9 cellular contexts compared by ENCODE assay signal in the genomic region with DNA sequence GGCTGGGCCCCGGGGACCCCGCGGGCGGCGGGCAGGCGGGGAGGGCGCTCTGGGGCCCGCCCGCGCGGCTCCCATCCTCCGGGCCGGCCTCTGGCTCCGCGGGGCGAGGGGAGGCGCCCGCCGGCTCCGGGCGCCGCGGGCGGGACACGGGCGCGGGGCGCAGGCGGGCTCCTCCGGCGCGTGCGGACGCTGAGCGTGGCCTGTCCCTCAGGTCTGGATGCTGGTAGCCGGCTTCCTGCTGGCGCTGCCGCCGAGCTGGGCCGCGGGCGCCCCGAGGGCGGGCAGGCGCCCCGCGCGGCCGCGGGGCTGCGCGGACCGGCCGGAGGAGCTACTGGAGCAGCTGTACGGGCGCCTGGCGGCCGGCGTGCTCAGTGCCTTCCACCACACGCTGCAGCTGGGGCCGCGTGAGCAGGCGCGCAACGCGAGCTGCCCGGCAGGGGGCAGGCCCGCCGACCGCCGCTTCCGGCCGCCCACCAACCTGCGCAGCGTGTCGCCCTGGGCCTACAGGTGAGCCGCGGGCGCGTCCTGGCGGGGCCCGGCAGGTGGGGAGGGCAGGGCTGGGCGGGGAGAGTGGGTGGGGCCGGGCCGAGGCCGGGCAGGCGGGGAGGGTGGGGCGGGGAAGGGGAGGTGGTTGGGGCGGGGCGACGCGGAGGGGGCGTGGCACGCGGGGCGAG. TPM values are rescaled to one million over a fixed set of nuclear protein-coding genes. Genes with fewer than 3 reads are reported as not detected.
DNase-seq lines count a peak whose midpoint lies in the region; ATAC-seq and TF ChIP-seq lines count a peak whose summit lies in the region.
"Had no signal": no experiment of that assay in that cellular context is flagged by ENCODE, and none has a peak within 500 bp of the region (broad histone marks: within the 10 kb centered on the region; RNA-seq: fewer than 3 reads in every experiment).

No MANE protein-coding gene starts in this region.

- peaks cover 7% of the 10 kb centered on the region for H3K4me1 Mint-ChIP-seq in activated T-cell treated with anti-CD3 and anti-CD28 coated beads, Interleukin-2, amount 50 U/mL, for 4 hours (ENCODE audit: low read depth)
- peaks cover 7% of the 10 kb centered on the region for H3K4me1 Mint-ChIP-seq in neural progenitor cell

- H3K4me1 ChIP-seq in neural progenitor cell = peaks cover 15% of the 10 kb centered on the region
- peaks cover 0 to 22% (median 16%) of the 10 kb centered on the region in 5 donors for H3K4me1 ChIP-seq in subcutaneous abdominal adipose tissue (ENCODE audit: control insufficient read depth in 5 of 5, insufficient read depth in 5 of 5, low read length in 5 of 5)

- H3K27me3 Mint-ChIP-seq in activated T-cell treated with anti-CD3 and anti-CD28 coated beads, Interleukin-2, amount 50 U/mL, for 4 hours (ENCODE audit: low read depth) = peaks cover 24% of the 10 kb centered on the region
- peaks cover 24% of the 10 kb centered on the region for H3K27me3 Mint-ChIP-seq in neural progenitor cell (ENCODE audit: insufficient read depth, low read depth)

- DNase-seq in D341Med (ENCODE audit: low spot score) (peak; percentile 92), OCI-M1 (lab: John Stamatoyannopoulos, UW) (peak; percentile 67), fibroblast of peridontal ligament (ENCODE audit: extremely low read depth) (peak; percentile 64), neural progenitor cell (ENCODE audit: low spot score) (peak; percentile 94)
- DNase-seq in activated T-cell treated with anti-CD3 and anti-CD28 coated beads, Interleukin-2, amount 50 U/mL, for 4 hours = peak; percentile 67

- H3K27me3 ChIP-seq in neural progenitor cell = peaks cover 43% of the 10 kb centered on the region
- H3K27me3 ChIP-seq in subcutaneous abdominal adipose tissue (ENCODE audit: control insufficient read depth in 5 of 5, insufficient read depth in 4 of 5, low read length in 5 of 5) = peaks cover 0 to 9% (median 3%) of the 10 kb centered on the region in 5 donors

- no peak overlapping the region for H3K9ac ChIP-seq in neural progenitor cell
- H3K9ac ChIP-seq in subcutaneous abdominal adipose tissue (ENCODE audit: low read length in 5 of 5) = no peak overlapping the region

- H3K9me3 ChIP-seq in neural progenitor cell (ENCODE audit: low read depth) (no peaks in the 10 kb centered on the region), subcutaneous abdominal adipose tissue (ENCODE audit: control insufficient read depth in 5 of 5, low read length in 5 of 5) (no peaks in the 10 kb centered on the region)

- no peaks in the 10 kb centered on the region for H3K36me3 Mint-ChIP-seq in activated T-cell treated with anti-CD3 and anti-CD28 coated beads, Interleukin-2, amount 50 U/mL, for 4 hours (ENCODE audit: insufficient read depth)
- no peaks in the 10 kb centered on the region for H3K36me3 Mint-ChIP-seq in neural progenitor cell

- H3K27ac ChIP-seq in neural progenitor cell (no peak overlapping the region), subcutaneous abdominal adipose tissue (ENCODE audit: low read depth, low read length) (no peak overlapping the region)

- H3K27ac Mint-ChIP-seq in neural progenitor cell = no peak overlapping the region

- H3K4me3 ChIP-seq in neural progenitor cell = peak overlapping the region; percentile 60
- peak overlapping the region in 4 of 5 donors; percentile 55 to 75 (median 56) for H3K4me3 ChIP-seq in subcutaneous abdominal adipose tissue (ENCODE audit: low read depth in 1 of 5, low read length in 5 of 5)

- no peaks in the 10 kb centered on the region for H3K79me2 ChIP-seq in neural progenitor cell (ENCODE audit: low read depth)

- H3F3A ChIP-seq in neural progenitor cell (ENCODE audit: low read depth) = peaks cover 10% of the 10 kb centered on the region

- H4K20me1 ChIP-seq in neural progenitor cell (ENCODE audit: low read depth) = peaks cover 13% of the 10 kb centered on the region

- no peaks in the 10 kb centered on the region for H3K36me3 ChIP-seq in neural progenitor cell
- no peaks in the 10 kb centered on the region for H3K36me3 ChIP-seq in subcutaneous abdominal adipose tissue (ENCODE audit: control insufficient read depth in 5 of 5, insufficient read depth in 5 of 5, low read length in 5 of 5)

- H3K9me3 Mint-ChIP-seq in activated T-cell treated with anti-CD3 and anti-CD28 coated beads, Interleukin-2, amount 50 U/mL, for 4 hours = no peaks in the 10 kb centered on the region
- no peaks in the 10 kb centered on the region for H3K9me3 Mint-ChIP-seq in neural progenitor cell
- H3K9me3 Mint-ChIP-seq: stimulated activated naive CD8-positive, alpha-beta T cell treated with anti-CD3 and anti-CD28 coated beads, Interleukin-15, Interleukin-2, amounts not matched to agents 100 ng/mL and 50 ng/mL, for 24 hours had no signal

- ATAC-seq in GM19438 (IDR thresholded peaks at IDR 0.05; ENCODE audit: low read depth, unreplicated experiment) (peak; percentile 88), HG03520 (IDR thresholded peaks at IDR 0.05; ENCODE audit: unreplicated experiment) (peak; percentile 87)
- ATAC-seq in activated T-cell treated with anti-CD3 and anti-CD28 coated beads, Interleukin-2, amount 50 U/mL, for 4 hours = peak; percentile 89 to 92

- no peak overlapping the region for H3K4me3 Mint-ChIP-seq in activated T-cell treated with anti-CD3 and anti-CD28 coated beads, Interleukin-2, amount 50 U/mL, for 4 hours
- no peak overlapping the region for H3K4me3 Mint-ChIP-seq in neural progenitor cell

- H3K4me2 ChIP-seq in neural progenitor cell = peak overlapping the region; percentile 68

- peak; percentile 57 for TF ChIP-seq CTCF in neural progenitor cell (IDR thresholded peaks at IDR 0.05)

- H2AFZ ChIP-seq in neural progenitor cell (replicated peaks) = no peak overlapping the region

RNA-seq across cellular contexts. Expression of gene IL17D, which starts 0.4 kb away (rescaled TPM):
- 1 to 10 TPM in 2 of 3 donors, under 1 TPM in 1; 0.82 to 1.3 (median 1.0) TPM for total RNA-seq in activated T-cell treated with anti-CD3 and anti-CD28 coated beads, Interleukin-2, amount 50 U/mL, for 4 hours
- 1.4 and 2.6 TPM in 2 replicates for total RNA-seq in neural progenitor cell (ENCODE audit: low replicate concordance)
